Comparison of ENCODE assay signal across 23 cellular contexts in genomic region chr6:32203435-32204267, GRCh38. TPM values are rescaled to one million over a fixed set of nuclear protein-coding genes. Genes with fewer than 3 reads are reported as not detected.
DNase-seq lines count a peak whose midpoint lies in the region; ATAC-seq, FAIRE-seq and TF ChIP-seq lines count a peak whose summit lies in the region.
"Had no signal": no experiment of that assay in that cellular context is flagged by ENCODE, and none has a peak within 500 bp of the region (broad histone marks: within the 10 kb centered on the region; RNA-seq: fewer than 3 reads in every experiment).

No MANE protein-coding gene starts in this region.

- H4K20me1 ChIP-seq in HepG2 (ENCODE audit: insufficient read depth, low read length), result no peaks in the 10 kb centered on the region

- 16% methylated on average over 6 of the region's 9 CpGs for WGBS in HepG2 (ENCODE audit: low lambda C conversion rate)

- H3K36me3 Mint-ChIP-seq in type B pancreatic cell, result no peaks in the 10 kb centered on the region
- H3K36me3 Mint-ChIP-seq: activated naive CD4-positive, alpha-beta T cell treated with anti-CD3 and anti-CD28 coated beads, Interleukin-2, amount 50 U/mL, for 24 hours; stimulated activated effector memory CD8-positive, alpha-beta T cell treated with anti-CD3 and anti-CD28 coated beads, Interleukin-12 subunit alpha, Interleukin-12 subunit beta, amount 100 ng/mL, for 72 hours had no signal

- DNase-seq in COR-L47 (lab: John Stamatoyannopoulos, UW), result peak; percentile 69
- peak; percentile 53 to 69 for DNase-seq in SJSA1 (ENCODE audit: low read depth in 1 of 2, low spot score in 2 of 2)
- no peak for DNase-seq in HepG2 (ENCODE audit: low spot score)
- DNase-seq in type B pancreatic cell (ENCODE audit: extremely low spot score, unreplicated experiment), result no peak
- DNase-seq in glomerular visceral epithelial cell (ENCODE audit: extremely low spot score), result no peak
- DNase-seq: activated CD4-positive, alpha-beta T cell treated with anti-CD3 and anti-CD28 coated beads, Interleukin-2, amount 10 ng/mL, durations not matched to agents 7 days and 5 days; C1 segment of cervical spinal cord; effector memory CD4-positive, alpha-beta T cell; esophagus squamous epithelium; NCI-H1105; NCI-H2107; SK-N-SH; stimulated activated CD4-positive, alpha-beta T cell treated with anti-CD3 and anti-CD28 coated beads, Interleukin-2, amount 100 ng/mL, for 24 hours had no signal

- H2AFZ ChIP-seq in HepG2 (ENCODE audit: low read length), result no peak overlapping the region
- H2AFZ ChIP-seq: GM23338 had no signal

- no peak overlapping the region for H3K4me3 Mint-ChIP-seq in type B pancreatic cell
- H3K4me3 Mint-ChIP-seq: activated CD4-positive, alpha-beta T cell treated with anti-CD3 and anti-CD28 coated beads, Interleukin-2, amount 10 ng/mL, durations not matched to agents 7 days and 5 days; activated naive CD4-positive, alpha-beta T cell treated with anti-CD3 and anti-CD28 coated beads, Interleukin-2, amount 50 U/mL, for 24 hours; GM23338; stimulated activated effector memory CD8-positive, alpha-beta T cell treated with anti-CD3 and anti-CD28 coated beads, Interleukin-12 subunit alpha, Interleukin-12 subunit beta, amount 100 ng/mL, for 72 hours had no signal

- H3K4me3 ChIP-seq in SJSA1, result no peak overlapping the region
- no peak overlapping the region for H3K4me3 ChIP-seq in HepG2 (replicated peaks in 1 of 3; ENCODE audit: insufficient read depth in 1 of 3, low read depth in 2 of 3, low read length in 3 of 3)
- H3K4me3 ChIP-seq: ascending aorta, esophagus squamous epithelium, gastroesophageal sphincter, GM23338, lung, skin epidermis had no signal

- H3K79me2 ChIP-seq in HepG2 (ENCODE audit: insufficient read depth, low read length), result no peaks in the 10 kb centered on the region

- TF ChIP-seq RAD21 in HepG2 (CRISPR knock-in tag; IDR thresholded peaks at IDR 0.05), result no peak

- in situ Hi-C loops in HepG2 (cut with HindIII; ENCODE audit: extremely low pct_ligation_motif_present, low pct_unique_long_range_greater_than_20kb), result no loop called here

- ATAC-seq in HepG2, result no peak
- ATAC-seq in GM21528 (IDR thresholded peaks at IDR 0.05; ENCODE audit: low FRiP score, unreplicated experiment), result no peak
- ATAC-seq: gastroesophageal sphincter; GM23338; stimulated activated effector memory CD8-positive, alpha-beta T cell treated with anti-CD3 and anti-CD28 coated beads, Interleukin-12 subunit alpha, Interleukin-12 subunit beta, amount 100 ng/mL, for 72 hours had no signal

- H3K27me3 ChIP-seq in SJSA1 (replicated peaks) (no peaks in the 10 kb centered on the region), HepG2 (ENCODE audit: control insufficient read depth in 1 of 2, insufficient read depth in 2 of 2, low read length in 2 of 2) (peaks cover 4 to 29% of the 10 kb centered on the region in 2 experiments; a peak in 4 of 5 replicates)
- H3K27me3 ChIP-seq: ascending aorta had no signal

- no peak for FAIRE-seq in HepG2 (lab: Jason Lieb, UNC)
- FAIRE-seq: keratinocyte, urothelium cell line had no signal

- no peak overlapping the region for H3K9ac ChIP-seq in HepG2 (ENCODE audit: insufficient read depth, low read depth, low read length)
- H3K9ac ChIP-seq: SK-N-SH had no signal

- POLR2A ChIA-PET in HepG2 (lab: Yijun Ruan, JAX), result no interaction called here

- no peaks in the 10 kb centered on the region for H3K36me3 ChIP-seq in SJSA1
- no peaks in the 10 kb centered on the region for H3K36me3 ChIP-seq in HepG2 (replicated peaks in 1 of 2; ENCODE audit: control insufficient read depth in 1 of 2, insufficient read depth in 2 of 2, low read length in 2 of 2)
- H3K36me3 ChIP-seq: ascending aorta, gastroesophageal sphincter had no signal

- intact Hi-C loops in HepG2 (cut with micrococcal nuclease; ENCODE audit: unreplicated experiment), result no loop called here

- H3K4me2 ChIP-seq in HepG2 (ENCODE audit: low read depth, low read length), result no peak overlapping the region
- H3K4me2 ChIP-seq: GM23338, SK-N-SH had no signal

- H3K4me1 Mint-ChIP-seq in type B pancreatic cell (ENCODE audit: unreplicated experiment), result peaks cover 6% of the 10 kb centered on the region
- H3K4me1 Mint-ChIP-seq: activated CD4-positive, alpha-beta T cell treated with anti-CD3 and anti-CD28 coated beads, Interleukin-2, amount 10 ng/mL, durations not matched to agents 7 days and 5 days; activated naive CD4-positive, alpha-beta T cell treated with anti-CD3 and anti-CD28 coated beads, Interleukin-2, amount 50 U/mL, for 24 hours; GM23338; stimulated activated effector memory CD8-positive, alpha-beta T cell treated with anti-CD3 and anti-CD28 coated beads, Interleukin-12 subunit alpha, Interleukin-12 subunit beta, amount 100 ng/mL, for 72 hours had no signal

- peak overlapping the region; percentile 24 for H3K27ac ChIP-seq in SJSA1
- no peak overlapping the region for H3K27ac ChIP-seq in HepG2 (ENCODE audit: extremely low read length, insufficient read depth, low read length)
- H3K27ac ChIP-seq: ascending aorta, esophagus squamous epithelium, gastroesophageal sphincter, skin epidermis had no signal

- H3K27me3 Mint-ChIP-seq in type B pancreatic cell, result peaks cover 4% of the 10 kb centered on the region
- H3K27me3 Mint-ChIP-seq: activated naive CD4-positive, alpha-beta T cell treated with anti-CD3 and anti-CD28 coated beads, Interleukin-2, amount 50 U/mL, for 24 hours had no signal

- TF ChIP-seq POLR2A in HepG2 (IDR thresholded peaks at IDR 0.05; ENCODE audit: insufficient read depth in 1 of 2, low read depth in 2 of 2, low read length in 2 of 2), result no peak

- H3K27ac Mint-ChIP-seq in type B pancreatic cell, result no peak overlapping the region
- H3K27ac Mint-ChIP-seq: activated CD4-positive, alpha-beta T cell treated with anti-CD3 and anti-CD28 coated beads, Interleukin-2, amount 10 ng/mL, durations not matched to agents 7 days and 5 days; activated naive CD4-positive, alpha-beta T cell treated with anti-CD3 and anti-CD28 coated beads, Interleukin-2, amount 50 U/mL, for 24 hours; GM23338; stimulated activated effector memory CD8-positive, alpha-beta T cell treated with anti-CD3 and anti-CD28 coated beads, Interleukin-12 subunit alpha, Interleukin-12 subunit beta, amount 100 ng/mL, for 72 hours had no signal

- no peak for TF ChIP-seq CTCF in HepG2 (CRISPR knock-in tag; IDR thresholded peaks at IDR 0.05)
- no peak for TF ChIP-seq CTCF in type B pancreatic cell (conservative IDR thresholded peaks at IDR 0.05)

- no peak for TF ChIP-seq EP300 in HepG2 (IDR thresholded peaks at IDR 0.05; ENCODE audit: low read depth in 2 of 2, low read length in 2 of 2)
- no peak for TF ChIP-seq EP300 in HepG2 (CRISPR knock-in tag; IDR thresholded peaks at IDR 0.05; ENCODE audit: borderline replicate concordance)

- BruUV-seq in HepG2 (replicated peaks; lab: Mats Ljungman, UMichigan), result no TSS peak

- peaks cover 26% of the 10 kb centered on the region for H3K4me1 ChIP-seq in SJSA1 (replicated peaks)
- H3K4me1 ChIP-seq in HepG2 (ENCODE audit: insufficient read depth, low read length), result peaks cover 13% of the 10 kb centered on the region
- H3K4me1 ChIP-seq: ascending aorta, esophagus squamous epithelium, gastroesophageal sphincter had no signal

- H3K9me3 Mint-ChIP-seq in type B pancreatic cell, result no peaks in the 10 kb centered on the region
- H3K9me3 Mint-ChIP-seq: activated CD4-positive, alpha-beta T cell treated with anti-CD3 and anti-CD28 coated beads, Interleukin-2, amount 10 ng/mL, durations not matched to agents 7 days and 5 days; activated naive CD4-positive, alpha-beta T cell treated with anti-CD3 and anti-CD28 coated beads, Interleukin-2, amount 50 U/mL, for 24 hours; stimulated activated effector memory CD8-positive, alpha-beta T cell treated with anti-CD3 and anti-CD28 coated beads, Interleukin-12 subunit alpha, Interleukin-12 subunit beta, amount 100 ng/mL, for 72 hours had no signal

- CTCF ChIA-PET in HepG2 (lab: Yijun Ruan, JAX; ENCODE audit: low intra/inter-chr PET ratio, low total read pairs), result no interaction called here

- H3K9me3 ChIP-seq in SJSA1 (replicated peaks), result no peaks in the 10 kb centered on the region
- no peaks in the 10 kb centered on the region for H3K9me3 ChIP-seq in HepG2 (ENCODE audit: low read length)
- H3K9me3 ChIP-seq: ascending aorta, esophagus squamous epithelium, gastroesophageal sphincter, SK-N-SH had no signal

RNA-seq across cellular contexts. Expression of gene GPSM3, which starts 11.2 kb away (rescaled TPM):
- 15.3 and 16.2 TPM in 2 replicates for total RNA-seq in SJSA1 (2014; rRNA removed; shearing (Covaris generic))
- total RNA-seq in HepG2 (2016; rRNA removed; fragmentation: Illumina TruSeq; extraction: Trizol), result 0.18 and 0.27 TPM in 2 replicates
- 0.44 and 0.81 TPM in 2 replicates for total RNA-seq in HepG2 (2016; cell fraction: cytosol; rRNA removed; fragmentation: Illumina TruSeq; extraction: Trizol; ENCODE audit: low read depth)
- total RNA-seq in HepG2 (2016; cell fraction: insoluble cytoplasmic fraction; rRNA removed; fragmentation: Illumina TruSeq; extraction: Trizol), result 0.22 and 0.37 TPM in 2 replicates
- total RNA-seq in HepG2 (2016; cell fraction: membrane; rRNA removed; fragmentation: Illumina TruSeq; extraction: Trizol), result 0.56 and 0.86 TPM in 2 replicates
- total RNA-seq in HepG2 (2016; cell fraction: nucleus; rRNA removed; fragmentation: Illumina TruSeq; extraction: Trizol), result 0.37 TPM in 1 of 2 replicates, not detected in the other
- 6.2 and 7.5 TPM in 2 replicates for polyA plus RNA-seq in HepG2 (2011; rRNA removed)
- 4.7 and 5.8 TPM in 2 replicates for polyA plus RNA-seq in HepG2 (2011; cell fraction: cytosol; rRNA removed)
- 5.9 and 6.0 TPM in 2 replicates for polyA plus RNA-seq in HepG2 (2011; cell fraction: nucleus; rRNA removed)
- 3.3 and 4.1 TPM in 2 replicates for polyA plus RNA-seq in HepG2 (2012)
- polyA plus RNA-seq in HepG2 (2016; cell fraction: cytosol; fragmentation: Illumina TruSeq; extraction: Trizol; ENCODE audit: low read depth), result 0.46 and 0.87 TPM in 2 replicates
- 0.22 and 0.38 TPM in 2 replicates for polyA plus RNA-seq in HepG2 (2016; cell fraction: insoluble cytoplasmic fraction; fragmentation: Illumina TruSeq; extraction: Trizol; ENCODE audit: low read depth)
- 0.89 and 1.0 TPM in 2 replicates for polyA plus RNA-seq in HepG2 (2016; cell fraction: membrane; fragmentation: Illumina TruSeq; extraction: Trizol; ENCODE audit: low read depth)
- 0.45 and 0.55 TPM in 2 replicates for polyA plus RNA-seq in HepG2 (2016; cell fraction: nucleus; fragmentation: Illumina TruSeq; extraction: Trizol; ENCODE audit: insufficient read depth, low read depth)
- polyA minus RNA-seq in HepG2 (2011; rRNA and poly(A)+ RNA removed; ENCODE audit: low replicate concordance), result 0.42 and 2.7 TPM in 2 replicates
- polyA minus RNA-seq in HepG2 (2011; cell fraction: cytosol; rRNA and poly(A)+ RNA removed), result 1.2 and 1.7 TPM in 2 replicates
- 1.3 and 1.9 TPM in 2 replicates for polyA minus RNA-seq in HepG2 (2011; cell fraction: nucleus; rRNA and poly(A)+ RNA removed)
- 0.48 and 3.3 TPM in 2 replicates for total RNA-seq in type B pancreatic cell (ENCODE audit: low replicate concordance)

RNA-seq across cellular contexts. Expression of gene PBX2, which starts 13.6 kb away (rescaled TPM):
- total RNA-seq in SJSA1 (2014; rRNA removed; shearing (Covaris generic)), result 11.8 and 13.2 TPM in 2 replicates
- total RNA-seq in HepG2 (2016; rRNA removed; fragmentation: Illumina TruSeq; extraction: Trizol) (42.3 and 45.2 TPM in 2 replicates), type B pancreatic cell (ENCODE audit: low replicate concordance) (137 and 166 TPM in 2 replicates)
- 12.1 and 13.1 TPM in 2 replicates for total RNA-seq in HepG2 (2016; cell fraction: cytosol; rRNA removed; fragmentation: Illumina TruSeq; extraction: Trizol; ENCODE audit: low read depth)
- 42.9 and 44.9 TPM in 2 replicates for total RNA-seq in HepG2 (2016; cell fraction: insoluble cytoplasmic fraction; rRNA removed; fragmentation: Illumina TruSeq; extraction: Trizol)
- total RNA-seq in HepG2 (2016; cell fraction: membrane; rRNA removed; fragmentation: Illumina TruSeq; extraction: Trizol), result 41.6 and 42.9 TPM in 2 replicates
- total RNA-seq in HepG2 (2016; cell fraction: nucleus; rRNA removed; fragmentation: Illumina TruSeq; extraction: Trizol), result 25.7 and 31.6 TPM in 2 replicates
- polyA plus RNA-seq in HepG2 (2011; rRNA removed), result 77.8 and 102 TPM in 2 replicates
- 64.6 and 73.5 TPM in 2 replicates for polyA plus RNA-seq in HepG2 (2011; cell fraction: cytosol; rRNA removed)
- polyA plus RNA-seq in HepG2 (2011; cell fraction: nucleus; rRNA removed), result 182 TPM in 2 replicates
- 59.3 and 64.5 TPM in 2 replicates for polyA plus RNA-seq in HepG2 (2012)
- polyA plus RNA-seq in HepG2 (2016; cell fraction: cytosol; fragmentation: Illumina TruSeq; extraction: Trizol; ENCODE audit: low read depth), result 13.4 and 14.0 TPM in 2 replicates
- 65.7 and 70.8 TPM in 2 replicates for polyA plus RNA-seq in HepG2 (2016; cell fraction: insoluble cytoplasmic fraction; fragmentation: Illumina TruSeq; extraction: Trizol; ENCODE audit: low read depth)
- 43.5 and 44.8 TPM in 2 replicates for polyA plus RNA-seq in HepG2 (2016; cell fraction: membrane; fragmentation: Illumina TruSeq; extraction: Trizol; ENCODE audit: low read depth)
- polyA plus RNA-seq in HepG2 (2016; cell fraction: nucleus; fragmentation: Illumina TruSeq; extraction: Trizol; ENCODE audit: insufficient read depth, low read depth), result 91.8 and 101 TPM in 2 replicates
- polyA minus RNA-seq in HepG2 (2011; rRNA and poly(A)+ RNA removed; ENCODE audit: low replicate concordance), result 42.4 and 74.2 TPM in 2 replicates
- polyA minus RNA-seq in HepG2 (2011; cell fraction: cytosol; rRNA and poly(A)+ RNA removed), result 34.8 and 36.8 TPM in 2 replicates
- 46.7 and 47.1 TPM in 2 replicates for polyA minus RNA-seq in HepG2 (2011; cell fraction: nucleus; rRNA and poly(A)+ RNA removed)

RNA-seq across cellular contexts. Expression of gene AGER, which starts 19.6 kb away (rescaled TPM):
- total RNA-seq in SJSA1 (2014; rRNA removed; shearing (Covaris generic)), result 0.76 TPM in 1 of 2 replicates, not detected in the other
- total RNA-seq in HepG2 (2016; rRNA removed; fragmentation: Illumina TruSeq; extraction: Trizol), result 0.41 and 1.9 TPM in 2 replicates
- 2.6 and 2.7 TPM in 2 replicates for total RNA-seq in HepG2 (2016; cell fraction: cytosol; rRNA removed; fragmentation: Illumina TruSeq; extraction: Trizol; ENCODE audit: low read depth)
- 0.62 and 1.6 TPM in 2 replicates for total RNA-seq in HepG2 (2016; cell fraction: insoluble cytoplasmic fraction; rRNA removed; fragmentation: Illumina TruSeq; extraction: Trizol)
- 1.0 and 1.2 TPM in 2 replicates for total RNA-seq in HepG2 (2016; cell fraction: membrane; rRNA removed; fragmentation: Illumina TruSeq; extraction: Trizol)
- total RNA-seq in HepG2 (2016; cell fraction: nucleus; rRNA removed; fragmentation: Illumina TruSeq; extraction: Trizol), result 2.8 and 4.0 TPM in 2 replicates
- polyA plus RNA-seq in HepG2 (2011; rRNA removed), result 5.1 and 5.7 TPM in 2 replicates
- 0.83 and 1.4 TPM in 2 replicates for polyA plus RNA-seq in HepG2 (2011; cell fraction: cytosol; rRNA removed)
- polyA plus RNA-seq in HepG2 (2011; cell fraction: nucleus; rRNA removed), result 50.1 and 67.3 TPM in 2 replicates
- 8.4 and 12.5 TPM in 2 replicates for polyA plus RNA-seq in HepG2 (2012)
- 1.2 and 1.8 TPM in 2 replicates for polyA plus RNA-seq in HepG2 (2016; cell fraction: cytosol; fragmentation: Illumina TruSeq; extraction: Trizol; ENCODE audit: low read depth)
- polyA plus RNA-seq in HepG2 (2016; cell fraction: insoluble cytoplasmic fraction; fragmentation: Illumina TruSeq; extraction: Trizol; ENCODE audit: low read depth), result 0.76 and 1.1 TPM in 2 replicates
- polyA plus RNA-seq in HepG2 (2016; cell fraction: membrane; fragmentation: Illumina TruSeq; extraction: Trizol; ENCODE audit: low read depth), result 1.5 and 1.9 TPM in 2 replicates
- polyA plus RNA-seq in HepG2 (2016; cell fraction: nucleus; fragmentation: Illumina TruSeq; extraction: Trizol; ENCODE audit: insufficient read depth, low read depth), result 22.5 and 29.9 TPM in 2 replicates
- polyA minus RNA-seq in HepG2 (2011; rRNA and poly(A)+ RNA removed; ENCODE audit: low replicate concordance), result 1.0 and 1.1 TPM in 2 replicates
- polyA minus RNA-seq in HepG2 (2011; cell fraction: cytosol; rRNA and poly(A)+ RNA removed), result not detected in 2 replicates
- polyA minus RNA-seq in HepG2 (2011; cell fraction: nucleus; rRNA and poly(A)+ RNA removed), result 5.3 and 9.2 TPM in 2 replicates
- 11.1 and 16.9 TPM in 2 replicates for total RNA-seq in type B pancreatic cell (ENCODE audit: low replicate concordance)

RNA-seq across cellular contexts. Expression of gene NOTCH4, which starts 20.2 kb away (rescaled TPM):
- total RNA-seq in SJSA1 (2014; rRNA removed; shearing (Covaris generic)), result 1.6 and 2.0 TPM in 2 replicates
- 0.51 and 0.66 TPM in 2 replicates for total RNA-seq in HepG2 (2016; rRNA removed; fragmentation: Illumina TruSeq; extraction: Trizol)
- total RNA-seq in HepG2 (2016; cell fraction: cytosol; rRNA removed; fragmentation: Illumina TruSeq; extraction: Trizol; ENCODE audit: low read depth), result 0.26 and 0.81 TPM in 2 replicates
- 0.55 and 0.93 TPM in 2 replicates for total RNA-seq in HepG2 (2016; cell fraction: insoluble cytoplasmic fraction; rRNA removed; fragmentation: Illumina TruSeq; extraction: Trizol)
- 0.71 and 0.93 TPM in 2 replicates for total RNA-seq in HepG2 (2016; cell fraction: membrane; rRNA removed; fragmentation: Illumina TruSeq; extraction: Trizol)
- total RNA-seq in HepG2 (2016; cell fraction: nucleus; rRNA removed; fragmentation: Illumina TruSeq; extraction: Trizol), result 0.44 and 0.78 TPM in 2 replicates
- 0.83 and 1.2 TPM in 2 replicates for polyA plus RNA-seq in HepG2 (2011; rRNA removed)
- 0.86 and 1.1 TPM in 2 replicates for polyA plus RNA-seq in HepG2 (2011; cell fraction: cytosol; rRNA removed)
- polyA plus RNA-seq in HepG2 (2011; cell fraction: nucleus; rRNA removed), result 0.84 and 1.4 TPM in 2 replicates
- 0.75 and 0.96 TPM in 2 replicates for polyA plus RNA-seq in HepG2 (2012)
- polyA plus RNA-seq in HepG2 (2016; cell fraction: cytosol; fragmentation: Illumina TruSeq; extraction: Trizol; ENCODE audit: low read depth), result 0.28 and 0.36 TPM in 2 replicates
- 0.58 and 0.83 TPM in 2 replicates for polyA plus RNA-seq in HepG2 (2016; cell fraction: insoluble cytoplasmic fraction; fragmentation: Illumina TruSeq; extraction: Trizol; ENCODE audit: low read depth)
- polyA plus RNA-seq in HepG2 (2016; cell fraction: membrane; fragmentation: Illumina TruSeq; extraction: Trizol; ENCODE audit: low read depth), result 0.45 and 0.56 TPM in 2 replicates
- 0.87 and 1.6 TPM in 2 replicates for polyA plus RNA-seq in HepG2 (2016; cell fraction: nucleus; fragmentation: Illumina TruSeq; extraction: Trizol; ENCODE audit: insufficient read depth, low read depth)
- polyA minus RNA-seq in HepG2 (2011; rRNA and poly(A)+ RNA removed; ENCODE audit: low replicate concordance), result 0.23 and 0.96 TPM in 2 replicates
- 0.70 TPM in 1 of 2 replicates, not detected in the other for polyA minus RNA-seq in HepG2 (2011; cell fraction: cytosol; rRNA and poly(A)+ RNA removed)
- 1.5 and 3.9 TPM in 2 replicates for polyA minus RNA-seq in HepG2 (2011; cell fraction: nucleus; rRNA and poly(A)+ RNA removed)
- 1.5 and 1.9 TPM in 2 replicates for total RNA-seq in type B pancreatic cell (ENCODE audit: low replicate concordance)

RNA-seq across cellular contexts. Expression of gene RNF5, which starts 25.4 kb away (rescaled TPM):
- 63.6 and 67.6 TPM in 2 replicates for total RNA-seq in SJSA1 (2014; rRNA removed; shearing (Covaris generic))
- 98.0 and 107 TPM in 2 replicates for total RNA-seq in HepG2 (2016; rRNA removed; fragmentation: Illumina TruSeq; extraction: Trizol)
- total RNA-seq in HepG2 (2016; cell fraction: cytosol; rRNA removed; fragmentation: Illumina TruSeq; extraction: Trizol; ENCODE audit: low read depth), result 51.1 and 51.5 TPM in 2 replicates
- 100 and 113 TPM in 2 replicates for total RNA-seq in HepG2 (2016; cell fraction: insoluble cytoplasmic fraction; rRNA removed; fragmentation: Illumina TruSeq; extraction: Trizol)
- total RNA-seq in HepG2 (2016; cell fraction: membrane; rRNA removed; fragmentation: Illumina TruSeq; extraction: Trizol), result 81.3 and 84.1 TPM in 2 replicates
- total RNA-seq in HepG2 (2016; cell fraction: nucleus; rRNA removed; fragmentation: Illumina TruSeq; extraction: Trizol), result 38.9 and 40.1 TPM in 2 replicates
- polyA plus RNA-seq in HepG2 (2011; rRNA removed), result 117 and 131 TPM in 2 replicates
- polyA plus RNA-seq in HepG2 (2011; cell fraction: cytosol; rRNA removed), result 180 and 181 TPM in 2 replicates
- polyA plus RNA-seq in HepG2 (2011; cell fraction: nucleus; rRNA removed), result 49.7 and 51.1 TPM in 2 replicates
- 124 and 133 TPM in 2 replicates for polyA plus RNA-seq in HepG2 (2012)
- 72.5 TPM in 2 replicates for polyA plus RNA-seq in HepG2 (2016; cell fraction: cytosol; fragmentation: Illumina TruSeq; extraction: Trizol; ENCODE audit: low read depth)
- polyA plus RNA-seq in HepG2 (2016; cell fraction: insoluble cytoplasmic fraction; fragmentation: Illumina TruSeq; extraction: Trizol; ENCODE audit: low read depth), result 150 and 151 TPM in 2 replicates
- 109 and 112 TPM in 2 replicates for polyA plus RNA-seq in HepG2 (2016; cell fraction: membrane; fragmentation: Illumina TruSeq; extraction: Trizol; ENCODE audit: low read depth)
- polyA plus RNA-seq in HepG2 (2016; cell fraction: nucleus; fragmentation: Illumina TruSeq; extraction: Trizol; ENCODE audit: insufficient read depth, low read depth), result 75.3 and 76.6 TPM in 2 replicates
- 64.0 and 99.2 TPM in 2 replicates for polyA minus RNA-seq in HepG2 (2011; rRNA and poly(A)+ RNA removed; ENCODE audit: low replicate concordance)
- polyA minus RNA-seq in HepG2 (2011; cell fraction: cytosol; rRNA and poly(A)+ RNA removed), result 36.3 and 44.2 TPM in 2 replicates
- polyA minus RNA-seq in HepG2 (2011; cell fraction: nucleus; rRNA and poly(A)+ RNA removed), result 16.9 and 18.9 TPM in 2 replicates
- total RNA-seq in type B pancreatic cell (ENCODE audit: low replicate concordance), result 49.4 and 69.2 TPM in 2 replicates

Comparison
In these comparisons a context has a peak if more than half of its experiments do, and no peak if none do; other contexts are left out.
1. DNase-seq: peak in COR-L47 (single experiment) and SJSA1 (2 of 2); none in HepG2 (single experiment), type B pancreatic cell (single experiment) and glomerular visceral epithelial cell (single experiment).